In the genomic region with DNA sequence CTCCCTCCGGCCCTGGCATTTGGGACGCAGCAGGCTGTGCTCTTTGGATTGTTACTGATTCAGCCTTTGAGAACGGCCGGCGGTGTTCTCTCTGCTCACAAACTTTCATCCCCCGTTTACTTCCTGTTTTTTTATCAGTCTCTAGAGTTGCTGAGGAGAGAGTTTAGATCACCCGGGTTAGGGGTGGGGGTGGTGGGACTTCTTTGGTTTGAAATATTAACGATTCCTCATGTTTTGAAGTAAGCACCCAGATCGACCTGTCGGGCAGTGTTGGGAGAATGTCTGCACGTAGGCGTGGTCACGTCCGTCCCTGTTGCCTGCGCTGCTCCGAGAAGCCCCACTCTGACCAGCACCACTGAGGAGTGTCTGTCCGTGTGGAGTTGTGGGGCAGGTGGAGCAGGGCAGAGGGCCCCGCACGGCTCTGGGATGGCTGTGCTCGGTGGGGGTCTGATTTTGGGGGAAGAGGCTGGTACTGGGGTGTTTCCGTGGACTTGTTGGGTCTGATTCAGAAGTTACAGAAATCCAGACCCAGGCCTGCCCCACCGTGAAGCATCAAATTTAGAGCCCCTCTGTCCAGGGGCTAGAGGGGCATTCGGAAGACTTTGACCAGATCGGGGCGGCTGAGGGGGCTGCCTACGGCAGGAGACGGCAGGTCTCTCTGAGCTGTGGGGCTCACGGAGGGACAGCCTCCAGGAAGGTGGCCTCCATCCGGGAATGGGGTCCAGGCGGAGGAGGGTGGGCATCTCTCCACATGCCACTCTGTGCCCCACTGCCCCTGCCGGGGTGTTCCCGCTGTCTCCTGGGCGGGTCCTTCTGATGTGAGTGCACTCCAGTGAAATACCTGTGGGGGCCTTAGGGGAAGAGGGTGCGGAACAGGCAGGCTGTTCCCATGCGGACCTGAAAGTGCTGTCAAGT, we compare ENCODE assay signal across 10 cellular contexts. TPM values are rescaled to one million over a fixed set of nuclear protein-coding genes. Genes with fewer than 3 reads are reported as not detected.
DNase-seq lines count a peak whose midpoint lies in the region; ATAC-seq lines count a peak whose summit lies in the region.
"Had no signal": no experiment of that assay in that cellular context is flagged by ENCODE, and none has a peak within 500 bp of the region (broad histone marks: within the 10 kb centered on the region; RNA-seq: fewer than 3 reads in every experiment).

No MANE protein-coding gene starts in this region.

- H3K27ac Mint-ChIP-seq in activated naive CD8-positive, alpha-beta T cell treated with anti-CD3 and anti-CD28 coated beads, Interleukin-2, amount 10 ng/mL, durations not matched to agents 7 days and 5 days: peak overlapping the region; percentile 87

- H3K27ac ChIP-seq in Karpas-422 (ENCODE audit: low read length) (no peak overlapping the region), muscle layer of duodenum (ENCODE audit: low read length) (no peak overlapping the region)

- no peak overlapping the region for H3K4me3 ChIP-seq in Karpas-422 (ENCODE audit: low read length)
- H3K4me3 ChIP-seq in muscle layer of duodenum (ENCODE audit: low read depth in 1 of 2, low read length in 2 of 2): peak overlapping the region; percentile 31 to 37

- H3K9me3 Mint-ChIP-seq in activated naive CD8-positive, alpha-beta T cell treated with anti-CD3 and anti-CD28 coated beads, Interleukin-2, amount 10 ng/mL, durations not matched to agents 7 days and 5 days: no peaks in the 10 kb centered on the region

- DNase-seq in CD1c-positive myeloid dendritic cell (ENCODE audit: extremely low spot score) (peak; percentile 43), Karpas-422 (peak; percentile 57), NCI-H1930 (lab: John Stamatoyannopoulos, UW) (no peak), NCI-H69 (lab: John Stamatoyannopoulos, UW) (no peak), EL (no peak)
- DNase-seq in activated naive CD8-positive, alpha-beta T cell treated with anti-CD3 and anti-CD28 coated beads, Interleukin-2, amount 10 ng/mL, durations not matched to agents 7 days and 5 days: no peak
- DNase-seq: DMS53, hippocampal formation had no signal

- H2AFZ ChIP-seq in Karpas-422 (ENCODE audit: low read length): no peak overlapping the region

- H3K79me2 ChIP-seq in Karpas-422 (ENCODE audit: low read length): no peaks in the 10 kb centered on the region

- no peaks in the 10 kb centered on the region for H3K9me2 ChIP-seq in Karpas-422 (replicated peaks; ENCODE audit: insufficient read depth, low read length)

- H3K4me3 Mint-ChIP-seq in activated naive CD8-positive, alpha-beta T cell treated with anti-CD3 and anti-CD28 coated beads, Interleukin-2, amount 10 ng/mL, durations not matched to agents 7 days and 5 days: peak overlapping the region; percentile 87

- H3K36me3 ChIP-seq in Karpas-422 (ENCODE audit: insufficient read depth, low read length) (no peaks in the 10 kb centered on the region), muscle layer of duodenum (ENCODE audit: control insufficient read depth in 1 of 2, insufficient read depth in 2 of 2, low read length in 2 of 2) (no peaks in the 10 kb centered on the region)

- H3K9me3 ChIP-seq in Karpas-422 (ENCODE audit: low read length) (no peaks in the 10 kb centered on the region), muscle layer of duodenum (ENCODE audit: control insufficient read depth in 1 of 2, low read length in 2 of 2) (no peaks in the 10 kb centered on the region)

- H3K27me3 ChIP-seq in Karpas-422 (ENCODE audit: low read length): no peaks in the 10 kb centered on the region
- H3K27me3 ChIP-seq in muscle layer of duodenum (ENCODE audit: low read depth, low read length): no peaks in the 10 kb centered on the region

- peaks cover 43% of the 10 kb centered on the region for H3K4me1 Mint-ChIP-seq in activated naive CD8-positive, alpha-beta T cell treated with anti-CD3 and anti-CD28 coated beads, Interleukin-2, amount 10 ng/mL, durations not matched to agents 7 days and 5 days

- POLR2A ChIA-PET in activated naive CD8-positive, alpha-beta T cell treated with anti-CD3 and anti-CD28 coated beads, Interleukin-2, amount 10 ng/mL, durations not matched to agents 7 days and 5 days (lab: Charles Lee): no interaction called here

- H3K4me2 ChIP-seq in Karpas-422 (ENCODE audit: low read depth, low read length, poor library complexity, severe bottlenecking): no peak overlapping the region

- H3K4me1 ChIP-seq in Karpas-422 (ENCODE audit: low read length) (peaks cover 19% of the 10 kb centered on the region), muscle layer of duodenum (ENCODE audit: control insufficient read depth in 1 of 2, insufficient read depth in 2 of 2, low read length in 2 of 2) (peaks cover 8 to 67% of the 10 kb centered on the region in 2 donors)

- H4K20me1 ChIP-seq in Karpas-422 (ENCODE audit: insufficient read depth, low read depth, low read length): peaks cover 9% of the 10 kb centered on the region; the same call in 1 of the 2 replicates

- H3K36me3 Mint-ChIP-seq in activated naive CD8-positive, alpha-beta T cell treated with anti-CD3 and anti-CD28 coated beads, Interleukin-2, amount 10 ng/mL, durations not matched to agents 7 days and 5 days: peaks cover 8% of the 10 kb centered on the region

- H3K27me3 Mint-ChIP-seq in activated naive CD8-positive, alpha-beta T cell treated with anti-CD3 and anti-CD28 coated beads, Interleukin-2, amount 10 ng/mL, durations not matched to agents 7 days and 5 days: no peaks in the 10 kb centered on the region

- 0 out of 2 replicates have a peak overlapping the region, but pooled peaks have one; percentile 10 for H3K9ac ChIP-seq in Karpas-422 (ENCODE audit: low read length)

- peak; percentile 28 for ATAC-seq in activated naive CD8-positive, alpha-beta T cell treated with anti-CD3 and anti-CD28 coated beads, Interleukin-2, amount 10 ng/mL, durations not matched to agents 7 days and 5 days (ENCODE audit: low read depth)
- ATAC-seq in GM21360 (IDR thresholded peaks at IDR 0.05; ENCODE audit: unreplicated experiment): no peak

RNA-seq across cellular contexts. Expression of gene INPP5A, which starts 7.4 kb away (rescaled TPM):
- 9.1 and 11.8 TPM in 2 replicates for total RNA-seq in Karpas-422 (2014; rRNA removed; shearing (Covaris generic); ENCODE audit: low replicate concordance)
- total RNA-seq in activated naive CD8-positive, alpha-beta T cell treated with anti-CD3 and anti-CD28 coated beads, Interleukin-2, amount 10 ng/mL, durations not matched to agents 7 days and 5 days: 10 to 100 TPM; 14.1 to 15.7 TPM

Comparison
In these comparisons a context has a peak if more than half of its experiments do, and no peak if none do; other contexts are left out.
1. DNase-seq: peak in CD1c-positive myeloid dendritic cell (single experiment) and Karpas-422 (single experiment); none in activated naive CD8-positive, alpha-beta T cell treated with anti-CD3 and anti-CD28 coated beads, Interleukin-2, amount 10 ng/mL, durations not matched to agents 7 days and 5 days (single experiment), NCI-H1930 (0 of 2), NCI-H69 (single experiment) and EL (single experiment).